8 cellular contexts compared by ENCODE assay signal in the genomic region with DNA sequence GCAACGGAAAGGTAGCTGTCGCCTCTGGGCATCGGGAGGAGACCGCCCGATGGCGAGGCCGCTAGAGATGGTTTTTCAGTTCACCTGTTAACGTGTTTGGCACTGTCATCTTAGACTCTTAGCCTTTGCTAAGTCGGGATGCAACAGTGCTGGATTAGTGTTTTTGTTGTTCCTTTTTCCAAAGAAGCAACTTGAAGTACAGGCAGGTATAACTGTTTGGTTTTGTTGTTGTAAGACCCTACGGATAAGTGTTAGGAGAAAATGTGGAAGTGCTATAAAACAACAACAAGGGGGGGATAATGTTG. TPM values are rescaled to one million over a fixed set of nuclear protein-coding genes. Genes with fewer than 3 reads are reported as not detected.
DNase-seq lines count a peak whose midpoint lies in the region; ATAC-seq, FAIRE-seq and TF ChIP-seq lines count a peak whose summit lies in the region.

No MANE protein-coding gene starts in this region.

- H3K27me3 ChIP-seq in SJCRH30: no peaks in the 10 kb centered on the region
- no peaks in the 10 kb centered on the region for H3K27me3 ChIP-seq in esophagus (ENCODE audit: control insufficient read depth in 1 of 2, insufficient read depth in 2 of 2, low read length in 2 of 2)

- H3K27me3 Mint-ChIP-seq in stimulated activated naive CD8-positive, alpha-beta T cell treated with anti-CD3 and anti-CD28 coated beads, Interleukin-15, Interleukin-2, amounts not matched to agents 100 ng/mL and 50 ng/mL, for 24 hours: no peaks in the 10 kb centered on the region

- H3K27ac Mint-ChIP-seq in stimulated activated naive CD8-positive, alpha-beta T cell treated with anti-CD3 and anti-CD28 coated beads, Interleukin-15, Interleukin-2, amounts not matched to agents 100 ng/mL and 50 ng/mL, for 24 hours: peak overlapping the region; percentile 94

- no peaks in the 10 kb centered on the region for H3K36me3 ChIP-seq in SJCRH30
- no peaks in the 10 kb centered on the region for H3K36me3 ChIP-seq in esophagus (ENCODE audit: control insufficient read depth in 2 of 2, insufficient read depth in 2 of 2, low read length in 1 of 2)

- 2% methylated on average over 10 of the region's 10 CpGs for WGBS in esophagus, 2 donors

- H3K4me1 Mint-ChIP-seq in stimulated activated naive CD8-positive, alpha-beta T cell treated with anti-CD3 and anti-CD28 coated beads, Interleukin-15, Interleukin-2, amounts not matched to agents 100 ng/mL and 50 ng/mL, for 24 hours (ENCODE audit: low read depth): peaks cover 37% of the 10 kb centered on the region

- no peaks in the 10 kb centered on the region for H3K9me3 ChIP-seq in SJCRH30 (replicated peaks)
- H3K9me3 ChIP-seq in esophagus (ENCODE audit: control insufficient read depth in 2 of 2, insufficient read depth in 1 of 2, low read depth in 1 of 2, low read length in 1 of 2): no peaks in the 10 kb centered on the region

- no peak for ATAC-seq in stimulated activated naive CD8-positive, alpha-beta T cell treated with anti-CD3 and anti-CD28 coated beads, Interleukin-15, Interleukin-2, amounts not matched to agents 100 U/mL and 50 U/mL, for 24 hours
- ATAC-seq in HG02885 (IDR thresholded peaks at IDR 0.05; ENCODE audit: poor library complexity, unreplicated experiment) (peak; percentile 18), omental fat pad (ENCODE audit: low FRiP score) (peak; percentile 24)

- no peak for FAIRE-seq in urothelium cell line (lab: Jason Lieb, UNC)

- H3K36me3 Mint-ChIP-seq in stimulated activated naive CD8-positive, alpha-beta T cell treated with anti-CD3 and anti-CD28 coated beads, Interleukin-15, Interleukin-2, amounts not matched to agents 100 ng/mL and 50 ng/mL, for 24 hours (ENCODE audit: low read depth): peaks cover 9% of the 10 kb centered on the region

- H3K4me3 ChIP-seq in SJCRH30: peak overlapping the region; percentile 78
- H3K4me3 ChIP-seq in esophagus (ENCODE audit: low read depth in 1 of 2, low read length in 2 of 2): peak overlapping the region; percentile 66 to 95

- H3K4me3 Mint-ChIP-seq in stimulated activated naive CD8-positive, alpha-beta T cell treated with anti-CD3 and anti-CD28 coated beads, Interleukin-15, Interleukin-2, amounts not matched to agents 100 ng/mL and 50 ng/mL, for 24 hours: peak overlapping the region; percentile 97

- 0 out of 2 replicates have a peak, but pooled peaks cover 3% of the 10 kb centered on the region for H3K4me1 ChIP-seq in SJCRH30
- no peaks in the 10 kb centered on the region for H3K4me1 ChIP-seq in esophagus (ENCODE audit: control insufficient read depth in 2 of 2, insufficient read depth in 2 of 2, low read length in 1 of 2)

- no peaks in the 10 kb centered on the region for H3K9me3 Mint-ChIP-seq in stimulated activated naive CD8-positive, alpha-beta T cell treated with anti-CD3 and anti-CD28 coated beads, Interleukin-15, Interleukin-2, amounts not matched to agents 100 ng/mL and 50 ng/mL, for 24 hours

- no peak for TF ChIP-seq CTCF in omental fat pad (IDR thresholded peaks at IDR 0.05)

- no peak for DNase-seq in stimulated activated naive CD8-positive, alpha-beta T cell treated with anti-CD3 and anti-CD28 coated beads, Interleukin-15, Interleukin-2, amounts not matched to agents 100 U/mL and 50 U/mL, for 24 hours
- DNase-seq in SJCRH30: no peak
- DNase-seq in omental fat pad (ENCODE audit: low spot score): no peak
- no peak for DNase-seq in Kasumi-1 (lab: John Stamatoyannopoulos, UW)
- no peak for DNase-seq in urothelium cell line (ENCODE audit: low spot score)

- H3K27ac ChIP-seq in SJCRH30 (peak overlapping the region; percentile 85), esophagus (ENCODE audit: low read depth in 2 of 2, low read length in 1 of 2) (peak overlapping the region; percentile 91 to 99)

RNA-seq across cellular contexts. Expression of a gene that starts 0.7 kb away (rescaled TPM):
- total RNA-seq in SJCRH30 (2014; rRNA removed; shearing (Covaris generic)): 34.9 and 41.7 TPM in 2 replicates
- polyA plus RNA-seq in esophagus: 1 to 10 TPM; 2.0 to 2.8 TPM
- 10 to 100 TPM; 12.5 to 23.6 (median 17.0) TPM for total RNA-seq in omental fat pad
